In genomic region chr11:123330471-123330870, GRCh38 we compare ENCODE assay signal across 13 cellular contexts.
DNase-seq lines count a peak whose midpoint lies in the region; ATAC-seq lines count a peak whose summit lies in the region.
"Had no signal": no experiment of that assay in that cellular context is flagged by ENCODE, and none has a peak within 500 bp of the region (broad histone marks: within the 10 kb centered on the region; RNA-seq: fewer than 3 reads in every experiment).

No MANE protein-coding gene starts in this region.

- intact Hi-C loops in Right ventricle myocardium superior (cut with DNase I) (no loop called here), Right ventricle myocardium inferior (cut with DNase I) (no loop called here)

- DNase-seq in Right ventricle myocardium superior, result no peak
- no peak for DNase-seq in Right ventricle myocardium inferior (ENCODE audit: missing footprints)
- peak; percentile 86 for DNase-seq in COLO829 (ENCODE audit: low spot score)
- peak; percentile 3 for DNase-seq in dermis blood vessel endothelial cell
- DNase-seq in foreskin melanocyte, result peak; percentile 83
- no peak for DNase-seq in activated effector memory CD4-positive, alpha-beta T cell treated with anti-CD3 and anti-CD28 coated beads, Interleukin-2, amount 50 U/mL, for 16 hours
- DNase-seq: ACHN; CD4-positive, alpha-beta T cell; DMS79; GOT3; H9 had no signal

- ATAC-seq in Right ventricle myocardium superior (ENCODE audit: poor library complexity) (peak; percentile 30), Right ventricle myocardium inferior (no peak), GM18873 (IDR thresholded peaks at IDR 0.05; ENCODE audit: low FRiP score, unreplicated experiment) (no peak)
- ATAC-seq: GM12878 had no signal

Comparison
In these comparisons a context has a peak if more than half of its experiments do, and no peak if none do; other contexts are left out.
1. DNase-seq: peak in COLO829 (single experiment), dermis blood vessel endothelial cell (single experiment) and foreskin melanocyte (single experiment); none in Right ventricle myocardium superior (single experiment), Right ventricle myocardium inferior (single experiment) and activated effector memory CD4-positive, alpha-beta T cell treated with anti-CD3 and anti-CD28 coated beads, Interleukin-2, amount 50 U/mL, for 16 hours (single experiment).